8 cellular contexts compared by ENCODE assay signal in genomic region chr19:18541992-18542935, GRCh38. TPM values are rescaled to one million over a fixed set of nuclear protein-coding genes. Genes with fewer than 3 reads are reported as not detected.
DNase-seq lines count a peak whose midpoint lies in the region; ATAC-seq and TF ChIP-seq lines count a peak whose summit lies in the region.

No MANE protein-coding gene starts in this region.

- H3K36me3 ChIP-seq in heart left ventricle (peaks cover 0 to 45% (median 38%) of the 10 kb centered on the region in 9 donors), tibial artery (peaks cover 28 to 45% (median 43%) of the 10 kb centered on the region in 3 donors)

- no peaks in the 10 kb centered on the region for H3K9me3 ChIP-seq in heart left ventricle
- no peaks in the 10 kb centered on the region for H3K9me3 ChIP-seq in tibial artery

- no peaks in the 10 kb centered on the region for H3K27me3 ChIP-seq in heart left ventricle
- H3K27me3 ChIP-seq in tibial artery: no peaks in the 10 kb centered on the region

- H3K27ac ChIP-seq in heart left ventricle (peak overlapping the region; percentile 50 to 94 (median 81)), angular gyrus (ENCODE audit: low read depth, low read length) (peak overlapping the region; percentile 93), tibial artery (peak overlapping the region; percentile 92 to 96)

- H3K4me1 ChIP-seq in heart left ventricle: peaks cover 0 to 22% (median 15%) of the 10 kb centered on the region in 12 donors
- peaks cover 0 to 27% (median 18%) of the 10 kb centered on the region in 4 donors for H3K4me1 ChIP-seq in tibial artery

- peak overlapping the region; percentile 46 to 95 (median 69) for H3K4me3 ChIP-seq in heart left ventricle
- H3K4me3 ChIP-seq in tibial artery: peak overlapping the region; percentile 95 to 99

- WGBS in heart left ventricle, 4 donors: 20 to 28% (median 24%) methylated on average over 10 to 11 of the region's 11 CpGs

- ATAC-seq in heart left ventricle (peak in 1 of 4 donors; percentile 3), Right ventricle myocardium superior (ENCODE audit: poor library complexity) (no peak), GM18858 (IDR thresholded peaks at IDR 0.05; ENCODE audit: unreplicated experiment) (no peak)

- no peak for TF ChIP-seq POLR2A in heart left ventricle (IDR thresholded peaks at IDR 0.05)

- DNase-seq in heart left ventricle: no peak
- DNase-seq in Right ventricle myocardium superior: no peak
- peak; percentile 65 for DNase-seq in left kidney (ENCODE audit: low read depth, low spot score)
- no peak for DNase-seq in tibial artery
- DNase-seq in NCI-H69 (lab: John Stamatoyannopoulos, UW): no peak
- DNase-seq in stimulated activated CD8-positive, alpha-beta memory T cell treated with anti-CD3 and anti-CD28 coated beads, Interleukin-4, amount 100 ng/mL, for 48 hours: no peak

- intact Hi-C loops in heart left ventricle (cut with DNase I) (no loop called here), Right ventricle myocardium superior (cut with DNase I) (no loop called here), tibial artery (cut with DNase I; ENCODE audit: low total_unique reads) (no loop called here)

- TF ChIP-seq CTCF in heart left ventricle (IDR thresholded peaks at IDR 0.05): no peak
- TF ChIP-seq CTCF in tibial artery (IDR thresholded peaks at IDR 0.05): no peak

RNA-seq across cellular contexts. Expression of gene FKBP8, which starts 1.1 kb away (rescaled TPM):
- total RNA-seq in heart left ventricle: 100 to 1,000 TPM; 136 to 353 (median 157) TPM
- 100 to 1,000 TPM; 142 to 270 TPM for polyA plus RNA-seq in heart left ventricle
- total RNA-seq in Right ventricle myocardium superior: 182 TPM

RNA-seq across cellular contexts. Expression of gene KXD1, which starts 15.4 kb away (rescaled TPM):
- 100 to 1,000 TPM in 1 of 9 donors, 10 to 100 TPM in 8; 36.1 to 116 (median 46.7) TPM for total RNA-seq in heart left ventricle
- polyA plus RNA-seq in heart left ventricle: 100 to 1,000 TPM in 1 of 2 donors, 10 to 100 TPM in 1; 36.9 to 106 TPM
- total RNA-seq in Right ventricle myocardium superior: 44.4 TPM

RNA-seq across cellular contexts. Expression of gene ELL, which starts 20.4 kb away (rescaled TPM):
- total RNA-seq in heart left ventricle (10 to 100 TPM in 4 of 9 donors, 1 to 10 TPM in 5; 5.9 to 17.8 (median 9.1) TPM), Right ventricle myocardium superior (7.5 TPM)
- polyA plus RNA-seq in heart left ventricle: 1 to 10 TPM; 6.2 to 7.3 TPM

RNA-seq across cellular contexts. Expression of gene UBA52, which starts 29.4 kb away (rescaled TPM):
- total RNA-seq in heart left ventricle: 100 to 1,000 TPM; 336 to 944 (median 761) TPM
- 100 to 1,000 TPM; 675 to 716 TPM for polyA plus RNA-seq in heart left ventricle
- 684 TPM for total RNA-seq in Right ventricle myocardium superior

RNA-seq across cellular contexts. Expression of gene REX1BD, which starts 46.3 kb away (rescaled TPM):
- total RNA-seq in heart left ventricle: 100 to 1,000 TPM in 2 of 9 donors, 10 to 100 TPM in 7; 42.9 to 205 (median 68.2) TPM
- polyA plus RNA-seq in heart left ventricle: 100 to 1,000 TPM in 1 of 2 donors, 10 to 100 TPM in 1; 46.8 to 101 TPM
- 94.8 TPM for total RNA-seq in Right ventricle myocardium superior
